ENCODE assay signal across 31 cellular contexts in genomic region chr3:127881586-127881985, GRCh38. TPM values are rescaled to one million over a fixed set of nuclear protein-coding genes. Genes with fewer than 3 reads are reported as not detected.
"Had no signal": no experiment of that assay in that cellular context is flagged by ENCODE, and none has a peak within 500 bp of the region (broad histone marks: within the 10 kb centered on the region; RNA-seq: fewer than 3 reads in every experiment).

No MANE protein-coding gene starts in this region.

- H3K9me3 ChIP-seq: esophagus squamous epithelium, heart right ventricle, left lung, ovary, psoas muscle, thoracic aorta, tibial nerve, upper lobe of left lung had no signal

- ATAC-seq: effector memory CD8-positive, alpha-beta T cell; heart right ventricle; left cardiac atrium; left lung; naive thymus-derived CD8-positive, alpha-beta T cell; psoas muscle; right cardiac atrium; stimulated activated naive B cell treated with anti-CD40 and anti-IgM and Interleukin-4, amounts not matched to agents 10 μg/mL and 1 μg/mL and 100 μg/mL, for 72 hours had no signal

- H3K4me1 ChIP-seq: heart right ventricle, left lung, psoas muscle, tibial nerve, upper lobe of left lung had no signal

- H3K27me3 ChIP-seq: esophagus squamous epithelium, heart right ventricle, left lung, ovary, tibial nerve, upper lobe of left lung had no signal

- H3K27ac ChIP-seq: coronary artery, esophagus squamous epithelium, heart right ventricle, left lung, ovary, psoas muscle, thoracic aorta, tibial nerve, upper lobe of left lung had no signal

- H3K36me3 ChIP-seq: esophagus squamous epithelium, heart right ventricle, left lung, ovary, thoracic aorta, tibial nerve, upper lobe of left lung had no signal

- H3K4me3 ChIP-seq: coronary artery, esophagus squamous epithelium, heart right ventricle, left lung, ovary, psoas muscle, thoracic aorta, tibial nerve, upper lobe of left lung had no signal

- DNase-seq: effector memory CD8-positive, alpha-beta T cell; erythroblast; esophagus squamous epithelium; foreskin melanocyte; glutamatergic neuron; heart right ventricle; hippocampal formation; left cardiac atrium; left lung; mesendoderm; midbrain; naive thymus-derived CD8-positive, alpha-beta T cell; nephron progenitor cell; occipital lobe; ovary; posterior cingulate gyrus; psoas muscle; right cardiac atrium; small intestine; stimulated activated CD4-positive, alpha-beta T cell treated with anti-CD3 and anti-CD28 coated beads, Interleukin-15, amount 100 ng/mL, for 24 hours; stimulated activated CD4-positive, alpha-beta T cell treated with anti-CD3 and anti-CD28 coated beads, Interleukin-2, amount 100 ng/mL, for 48 hours; stimulated activated naive B cell treated with anti-CD40 and anti-IgM and Interleukin-4, amounts not matched to agents 10 μg/mL and 1 μg/mL and 100 μg/mL, for 72 hours; upper lobe of left lung had no signal

- FAIRE-seq: endometrium, islet of Langerhans, small intestine, urothelium cell line had no signal

RNA-seq across cellular contexts. Expression of gene KBTBD12, which starts 33.4 kb away (rescaled TPM):
- total RNA-seq: dermis microvascular lymphatic vessel endothelial cell; lung microvascular endothelial cell; naive thymus-derived CD8-positive, alpha-beta T cell had no signal
- polyA plus RNA-seq: naive thymus-derived CD8-positive, alpha-beta T cell had no signal
